In the genomic region with DNA sequence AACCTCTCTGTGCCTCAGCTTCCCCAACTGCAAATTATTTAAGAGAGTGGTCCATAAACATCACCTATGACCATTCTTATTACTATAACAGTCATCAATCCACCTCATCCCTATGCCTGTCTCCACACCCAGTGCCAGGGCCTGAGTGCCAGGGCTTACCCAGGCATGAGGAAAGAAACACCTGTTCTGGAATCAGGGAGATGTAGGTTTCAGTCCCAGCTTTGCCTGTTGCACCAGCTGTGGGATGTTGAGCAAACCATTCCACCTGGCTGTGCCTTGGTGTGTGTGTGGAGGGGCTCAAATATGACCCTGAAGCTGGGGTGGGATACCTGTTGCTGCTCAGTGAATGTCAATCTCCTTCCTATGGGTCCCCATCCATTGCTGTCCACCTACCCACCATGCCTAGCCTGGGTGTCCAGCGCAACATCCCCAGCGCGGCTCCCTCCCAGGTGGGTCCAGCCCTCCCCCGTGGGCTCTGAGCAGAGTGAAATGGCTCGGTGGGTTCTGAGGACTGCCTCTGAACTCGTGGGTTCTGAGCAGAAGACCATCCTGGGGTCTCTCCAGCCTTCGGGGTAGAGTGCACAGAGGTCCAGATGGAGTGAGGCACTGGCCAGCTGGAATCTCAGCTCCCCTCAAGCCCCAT, we compare ENCODE assay signal across 10 cellular contexts. TPM values are rescaled to one million over a fixed set of nuclear protein-coding genes. Genes with fewer than 3 reads are reported as not detected.
DNase-seq lines count a peak whose midpoint lies in the region; ATAC-seq lines count a peak whose summit lies in the region.
"Had no signal": no experiment of that assay in that cellular context is flagged by ENCODE, and none has a peak within 500 bp of the region (broad histone marks: within the 10 kb centered on the region; RNA-seq: fewer than 3 reads in every experiment).

No MANE protein-coding gene starts in this region.

- peak overlapping the region; percentile 61 to 86 (median 78) for H3K4me3 Mint-ChIP-seq in IgD-negative memory B cell

- no peaks in the 10 kb centered on the region for H3K9me3 Mint-ChIP-seq in IgD-negative memory B cell

- H3K9me3 ChIP-seq in BLaER1 treated with 17β-estradiol and CSF1 and Interleukin-3, amounts not matched to agents 10 nM and 100 nM (replicated peaks in 1 of 11): no peaks in the 10 kb centered on the region
- H3K9me3 ChIP-seq in mucosa of rectum (ENCODE audit: control insufficient read depth in 2 of 2, low read length in 2 of 2): no peaks in the 10 kb centered on the region

- ATAC-seq in GM21619 (IDR thresholded peaks at IDR 0.05; ENCODE audit: unreplicated experiment): no peak
- no peak for ATAC-seq in HG03045 (IDR thresholded peaks at IDR 0.05; ENCODE audit: unreplicated experiment)
- ATAC-seq in GM18907 (IDR thresholded peaks at IDR 0.05; ENCODE audit: unreplicated experiment): no peak

- no peaks in the 10 kb centered on the region for H4K20me1 ChIP-seq in BLaER1 treated with 17β-estradiol and CSF1 and Interleukin-3, amounts not matched to agents 10 nM and 100 nM

- peak overlapping the region; percentile 87 to 98 (median 94) for H3K4me2 ChIP-seq in BLaER1 treated with 17β-estradiol and CSF1 and Interleukin-3, amounts not matched to agents 10 nM and 100 nM

- peaks cover 2% of the 10 kb centered on the region for H3K27me3 Mint-ChIP-seq in IgD-negative memory B cell

- H3K9ac ChIP-seq in BLaER1 treated with 17β-estradiol and CSF1 and Interleukin-3, amounts not matched to agents 10 nM and 100 nM: peak overlapping the region; percentile 73 to 97 (median 89); a peak in 21 of 22 replicates
- H3K9ac ChIP-seq in mucosa of rectum (ENCODE audit: low read depth in 1 of 2, low read length in 2 of 2): no peak overlapping the region

- peak overlapping the region; percentile 10 to 62 (median 48); a peak in 16 of 20 replicates for H3K4me3 ChIP-seq in BLaER1 treated with 17β-estradiol and CSF1 and Interleukin-3, amounts not matched to agents 10 nM and 100 nM
- no peak overlapping the region for H3K4me3 ChIP-seq in mucosa of rectum (ENCODE audit: low read length in 2 of 2)

- H3K4me1 Mint-ChIP-seq in IgD-negative memory B cell: peaks cover 43 to 82% (median 64%) of the 10 kb centered on the region in 3 donors

- peaks cover 91 to 97% (median 94%) of the 10 kb centered on the region in 10 experiments for H3K4me1 ChIP-seq in BLaER1 treated with 17β-estradiol and CSF1 and Interleukin-3, amounts not matched to agents 10 nM and 100 nM
- peaks cover 19 to 43% of the 10 kb centered on the region in 2 donors for H3K4me1 ChIP-seq in mucosa of rectum (ENCODE audit: control insufficient read depth in 2 of 2, insufficient read depth in 2 of 2, low read length in 2 of 2)

- H3K27me3 ChIP-seq in BLaER1 treated with 17β-estradiol and CSF1 and Interleukin-3, amounts not matched to agents 10 nM and 100 nM: no peaks in the 10 kb centered on the region
- H3K27me3 ChIP-seq in mucosa of rectum (ENCODE audit: control insufficient read depth in 2 of 2, insufficient read depth in 2 of 2, low read length in 2 of 2): no peaks in the 10 kb centered on the region

- peaks cover 4% of the 10 kb centered on the region for H3K36me3 Mint-ChIP-seq in IgD-negative memory B cell

- H3K36me3 ChIP-seq in BLaER1 treated with 17β-estradiol and CSF1 and Interleukin-3, amounts not matched to agents 10 nM and 100 nM: peaks cover 54 to 78% (median 69%) of the 10 kb centered on the region in 11 experiments
- peaks cover 43 to 62% of the 10 kb centered on the region in 2 donors for H3K36me3 ChIP-seq in mucosa of rectum (ENCODE audit: control insufficient read depth in 2 of 2, insufficient read depth in 2 of 2, low read length in 2 of 2)

- peak overlapping the region; percentile 79 to 100 (median 99) for H3K27ac ChIP-seq in BLaER1 treated with 17β-estradiol and CSF1 and Interleukin-3, amounts not matched to agents 10 nM and 100 nM
- H3K27ac ChIP-seq in angular gyrus (ENCODE audit: low read depth, low read length): peak overlapping the region; percentile 83
- peak overlapping the region; percentile 65 to 83 for H3K27ac ChIP-seq in mucosa of rectum (ENCODE audit: low read depth in 2 of 2, low read length in 2 of 2)

- H3K27ac Mint-ChIP-seq in IgD-negative memory B cell: peak overlapping the region; percentile 96 to 99 (median 97)

- DNase-seq in UCSD-AML1 (lab: John Stamatoyannopoulos, UW; ENCODE audit: unreplicated experiment): no peak
- DNase-seq: NCI-H1105 treated with DMSO at 0.1 percent for 48 hours had no signal

RNA-seq across cellular contexts. Expression of a gene that starts 16.3 kb away (rescaled TPM):
- polyA plus RNA-seq in IgD-negative memory B cell: 25.4 TPM

RNA-seq across cellular contexts. Expression of a gene that starts 41.8 kb away (rescaled TPM):
- not detected for polyA plus RNA-seq in IgD-negative memory B cell
- polyA plus RNA-seq: aorta had no signal

RNA-seq across cellular contexts. Expression of a gene that starts 48.6 kb away (rescaled TPM):
- polyA plus RNA-seq in IgD-negative memory B cell: not detected

Comparison
In these comparisons a context has a peak if more than half of its experiments do, and no peak if none do; other contexts are left out.
1. H3K4me3 ChIP-seq: peak in BLaER1 treated with 17β-estradiol and CSF1 and Interleukin-3, amounts not matched to agents 10 nM and 100 nM (10 of 10); none in mucosa of rectum (0 of 2).
2. H3K9ac ChIP-seq: peak in BLaER1 treated with 17β-estradiol and CSF1 and Interleukin-3, amounts not matched to agents 10 nM and 100 nM (11 of 11); none in mucosa of rectum (0 of 2).
3. Peak in every context shown above with its lines, with median percentiles within 50 percentile points of each other: H3K27ac ChIP-seq.